26 cellular contexts compared by ENCODE assay signal in the genomic region with DNA sequence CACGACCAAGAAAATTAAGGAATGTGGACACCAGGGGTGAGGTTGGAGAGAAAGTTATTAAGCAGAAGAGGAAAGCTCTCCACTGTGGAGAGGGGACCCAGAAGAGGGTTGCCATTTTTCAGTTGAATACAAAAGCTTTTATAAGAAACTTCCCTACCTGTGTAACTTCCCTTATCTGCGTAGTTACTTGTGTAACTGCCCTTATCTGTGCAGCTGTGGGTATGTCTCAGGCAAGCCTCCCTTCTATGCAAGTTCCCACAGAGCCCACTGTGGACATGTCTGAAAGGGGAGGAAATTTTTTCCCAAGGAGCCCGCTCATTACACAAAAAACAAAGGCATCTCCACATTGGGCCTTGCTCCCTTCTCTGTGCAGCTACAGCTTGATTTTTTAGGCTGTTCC.
"Had no signal": no experiment of that assay in that cellular context is flagged by ENCODE, and none has a peak within 500 bp of the region (broad histone marks: within the 10 kb centered on the region; RNA-seq: fewer than 3 reads in every experiment).

No MANE protein-coding gene starts in this region.

- H3K36me3 ChIP-seq: ascending aorta, SJCRH30 had no signal

- H3K36me3 Mint-ChIP-seq: activated naive CD4-positive, alpha-beta T cell treated with anti-CD3 and anti-CD28 coated beads, Interleukin-2, amount 50 U/mL, for 72 hours had no signal

- H3K27me3 Mint-ChIP-seq: activated B cell treated with CpG ODN at 0.5 μM for 24 hours; activated CD8-positive, alpha-beta memory T cell treated with anti-CD3 and anti-CD28 coated beads, Interleukin-2, amount 10 ng/mL, durations not matched to agents 7 days and 5 days; activated naive CD8-positive, alpha-beta T cell treated with anti-CD3 and anti-CD28 coated beads, Interleukin-2, amount 50 U/mL, for 24 hours; activated T-cell treated with anti-CD3 and anti-CD28 coated beads, Interleukin-2, amount 50 U/mL, for 24 hours had no signal

- H3K4me3 Mint-ChIP-seq: activated B cell treated with CpG ODN at 0.5 μM for 24 hours; activated CD4-positive, alpha-beta T cell treated with anti-CD3 and anti-CD28 coated beads, Interleukin-2, amount 10 ng/mL, durations not matched to agents 24 days and 14 days; activated CD8-positive, alpha-beta memory T cell treated with anti-CD3 and anti-CD28 coated beads, Interleukin-2, amount 10 ng/mL, durations not matched to agents 7 days and 5 days; activated naive CD8-positive, alpha-beta T cell treated with anti-CD3 and anti-CD28 coated beads, Interleukin-2, amount 50 U/mL, for 24 hours; activated T-cell treated with anti-CD3 and anti-CD28 coated beads, Interleukin-2, amount 50 U/mL, for 24 hours; activated T-helper 1 cell treated with anti-CD3 and anti-CD28 coated beads, Interleukin-12 subunit alpha, Interleukin-12 subunit beta, Interleukin-2, Interleukin-4 antibody, amounts not matched to agents 30 ng/mL and 10 ng/mL and 1 ng/mL, durations not matched to agents 14 hours and 24 hours and 36 hours; T-helper 1 cell treated with Interleukin-12 subunit alpha and Interleukin-12 subunit beta and Interleukin-4 antibody, amounts not matched to agents 30 μg/mL and 1 μg/mL, for 36 hours had no signal

- H3K9me3 Mint-ChIP-seq: activated B cell treated with CpG ODN at 0.5 μM for 24 hours; activated naive CD4-positive, alpha-beta T cell treated with anti-CD3 and anti-CD28 coated beads, Interleukin-2, amount 50 U/mL, for 72 hours; activated naive CD8-positive, alpha-beta T cell treated with anti-CD3 and anti-CD28 coated beads, Interleukin-2, amount 50 U/mL, for 24 hours; activated T-cell treated with anti-CD3 and anti-CD28 coated beads, Interleukin-2, amount 50 U/mL, for 24 hours; activated T-helper 1 cell treated with anti-CD3 and anti-CD28 coated beads, Interleukin-12 subunit alpha, Interleukin-12 subunit beta, Interleukin-2, Interleukin-4 antibody, amounts not matched to agents 30 ng/mL and 10 ng/mL and 1 ng/mL, durations not matched to agents 14 hours and 24 hours and 36 hours; T-helper 1 cell treated with Interleukin-12 subunit alpha and Interleukin-12 subunit beta and Interleukin-4 antibody, amounts not matched to agents 30 μg/mL and 1 μg/mL, for 36 hours had no signal

- H3K4me1 ChIP-seq: ascending aorta had no signal

- H3K4me3 ChIP-seq: ascending aorta, body of pancreas, coronary artery, SJCRH30 had no signal

- H3K9me3 ChIP-seq: ascending aorta, body of pancreas, SJCRH30, SK-N-SH had no signal

- H3K27ac ChIP-seq: ascending aorta, body of pancreas, coronary artery, SJCRH30 had no signal

- H3K27ac Mint-ChIP-seq: activated B cell treated with CpG ODN at 0.5 μM for 24 hours; activated CD4-positive, alpha-beta T cell treated with anti-CD3 and anti-CD28 coated beads, Interleukin-2, amount 10 ng/mL, durations not matched to agents 24 days and 14 days; activated CD8-positive, alpha-beta memory T cell treated with anti-CD3 and anti-CD28 coated beads, Interleukin-2, amount 10 ng/mL, durations not matched to agents 7 days and 5 days; activated naive CD8-positive, alpha-beta T cell treated with anti-CD3 and anti-CD28 coated beads, Interleukin-2, amount 50 U/mL, for 24 hours; activated T-cell treated with anti-CD3 and anti-CD28 coated beads, Interleukin-2, amount 50 U/mL, for 24 hours; activated T-helper 1 cell treated with anti-CD3 and anti-CD28 coated beads, Interleukin-12 subunit alpha, Interleukin-12 subunit beta, Interleukin-2, Interleukin-4 antibody, amounts not matched to agents 30 ng/mL and 10 ng/mL and 1 ng/mL, durations not matched to agents 14 hours and 24 hours and 36 hours; T-helper 1 cell treated with Interleukin-12 subunit alpha and Interleukin-12 subunit beta and Interleukin-4 antibody, amounts not matched to agents 30 μg/mL and 1 μg/mL, for 36 hours had no signal

- ATAC-seq: activated CD8-positive, alpha-beta memory T cell treated with anti-CD3 and anti-CD28 coated beads, Interleukin-2, amount 10 ng/mL, durations not matched to agents 7 days and 5 days; activated naive CD8-positive, alpha-beta T cell treated with anti-CD3 and anti-CD28 coated beads, Interleukin-2, amount 50 U/mL, for 24 hours; body of pancreas had no signal

- H3K27me3 ChIP-seq: ascending aorta, body of pancreas, SJCRH30 had no signal

- DNase-seq: activated B cell treated with CpG ODN at 0.5 μM for 24 hours; activated CD4-positive, alpha-beta T cell treated with anti-CD3 and anti-CD28 coated beads for 1 hour; activated CD4-positive, alpha-beta T cell treated with anti-CD3 and anti-CD28 coated beads, Interleukin-2, amount 10 ng/mL, durations not matched to agents 24 days and 14 days; activated CD4-positive, alpha-beta T cell treated with anti-CD3 and anti-CD28 coated beads, Interleukin-2, amount 50 U/mL, for 48 hours; activated CD8-positive, alpha-beta memory T cell treated with anti-CD3 and anti-CD28 coated beads, Interleukin-2, amount 10 ng/mL, durations not matched to agents 7 days and 5 days; activated effector memory CD4-positive, alpha-beta T cell treated with Interleukin-2 at 50 U/mL for 16 hours; activated naive CD4-positive, alpha-beta T cell; activated naive CD8-positive, alpha-beta T cell treated with anti-CD3 and anti-CD28 coated beads, Interleukin-2, amount 50 U/mL, for 24 hours; activated T-cell treated with anti-CD3 and anti-CD28 coated beads, Interleukin-2, amount 50 U/mL, for 24 hours; amniotic stem cell; body of pancreas; central memory CD4-positive, alpha-beta T cell; NCI-H1105 treated with DMSO at 0.1 percent for 48 hours; NCI-H1436 treated with DMSO at 0.1 percent for 48 hours; NCI-H187; NCI-H2081; NCI-H446 treated with DMSO at 0.1 percent for 48 hours; NCI-H526 treated with DMSO at 0.1 percent for 48 hours; SJCRH30; SK-N-SH; T-helper 9 cell had no signal
